Comparison of ENCODE assay signal across 8 cellular contexts in genomic region chr7:93245525-93246432, GRCh38. TPM values are rescaled to one million over a fixed set of nuclear protein-coding genes. Genes with fewer than 3 reads are reported as not detected.
DNase-seq lines count a peak whose midpoint lies in the region; ATAC-seq and TF ChIP-seq lines count a peak whose summit lies in the region.

No MANE protein-coding gene starts in this region.

- peak overlapping the region; percentile 21 for H3K9ac ChIP-seq in SK-N-MC (ENCODE audit: insufficient read length)

- no peak overlapping the region for H3K27ac Mint-ChIP-seq in CD8-positive, alpha-beta T cell

- H3K27me3 ChIP-seq in CD8-positive, alpha-beta T cell (ENCODE audit: insufficient read depth, low read length) = no peaks in the 10 kb centered on the region
- no peaks in the 10 kb centered on the region for H3K27me3 ChIP-seq in psoas muscle (ENCODE audit: insufficient read depth in 3 of 3, low read length in 2 of 3)

- no peak for DNase-seq in CD8-positive, alpha-beta T cell
- DNase-seq in HT1080 (ENCODE audit: low read depth) (peak; percentile 8), SK-N-MC (ENCODE audit: low read depth, low spot score) (peak; percentile 62), fibroblast of the aortic adventitia (ENCODE audit: low read depth) (peak; percentile 69), psoas muscle (no peak), amniotic stem cell (lab: John Stamatoyannopoulos, UW) (no peak)
- no peak for DNase-seq in activated effector memory CD4-positive, alpha-beta T cell treated with anti-CD3 and anti-CD28 coated beads, Interleukin-2, amount 50 U/mL, for 16 hours

- H3K36me3 ChIP-seq in CD8-positive, alpha-beta T cell (ENCODE audit: insufficient read depth, low read length) = no peaks in the 10 kb centered on the region
- H3K36me3 ChIP-seq in SK-N-MC (ENCODE audit: insufficient read depth, low read length) = no peaks in the 10 kb centered on the region
- H3K36me3 ChIP-seq in psoas muscle (ENCODE audit: insufficient read depth in 1 of 2, low read depth in 1 of 2) = peaks cover 0 to 10% of the 10 kb centered on the region in 2 donors

- H3K27ac ChIP-seq in CD8-positive, alpha-beta T cell (ENCODE audit: low read depth, low read length) = no peak overlapping the region
- H3K27ac ChIP-seq in SK-N-MC (0 out of 2 replicates have a peak overlapping the region, but pooled peaks have one; percentile 39), psoas muscle (no peak overlapping the region)

- H3K4me1 ChIP-seq in CD8-positive, alpha-beta T cell (ENCODE audit: insufficient read depth, low read length) = no peaks in the 10 kb centered on the region
- no peaks in the 10 kb centered on the region for H3K4me1 ChIP-seq in psoas muscle

- no peaks in the 10 kb centered on the region for H3K9me3 Mint-ChIP-seq in CD8-positive, alpha-beta T cell

- intact Hi-C loops in CD8-positive, alpha-beta T cell (cut with DNase I, micrococcal nuclease) = loop anchor here (1.0 to 10.0 kb wide), 10 partner anchors 13 to 1267 kb away; partner anchors contain the start of genes COL1A2 (in 2 of the 2), BET1 (in 1 of the 2) and VPS50 (in 1 of the 2)
- intact Hi-C loops in psoas muscle (cut with DNase I) = loop anchor here (10.0 kb wide), 2 partner anchors 839 to 1189 kb away; no protein-coding TSS in a partner anchor

- H3K9me3 ChIP-seq in CD8-positive, alpha-beta T cell (ENCODE audit: low read length) = no peaks in the 10 kb centered on the region
- H3K9me3 ChIP-seq in SK-N-MC (ENCODE audit: low read depth, low read length) (no peaks in the 10 kb centered on the region), psoas muscle (no peaks in the 10 kb centered on the region)

- no peak overlapping the region for H3K4me3 ChIP-seq in CD8-positive, alpha-beta T cell (ENCODE audit: low read depth, low read length)
- peak overlapping the region; percentile 71 for H3K4me3 ChIP-seq in SK-N-MC
- no peak overlapping the region for H3K4me3 ChIP-seq in fibroblast of the aortic adventitia (ENCODE audit: low read depth, low read length)
- no peak overlapping the region for H3K4me3 ChIP-seq in psoas muscle

- WGBS in psoas muscle, 3 donors = 54 to 63% (median 56%) methylated on average over 9 of the region's 9 CpGs

- peak; percentile 72 for ATAC-seq in CD8-positive, alpha-beta T cell
- ATAC-seq in psoas muscle (peak in 2 of 4 donors; percentile 30 to 40), GM18868 (IDR thresholded peaks at IDR 0.05; ENCODE audit: unreplicated experiment) (no peak)

- peak overlapping the region; percentile 72 for H3K4me3 Mint-ChIP-seq in CD8-positive, alpha-beta T cell

- no peaks in the 10 kb centered on the region for H3K27me3 Mint-ChIP-seq in CD8-positive, alpha-beta T cell (ENCODE audit: low read depth)

- H3K4me1 Mint-ChIP-seq in CD8-positive, alpha-beta T cell (ENCODE audit: low read depth) = peaks cover 14% of the 10 kb centered on the region

- TF ChIP-seq CTCF in CD8-positive, alpha-beta T cell (IDR thresholded peaks at IDR 0.05) = peak; percentile 84
- peak; percentile 47 for TF ChIP-seq CTCF in fibroblast of the aortic adventitia (IDR thresholded peaks at IDR 0.05; ENCODE audit: insufficient read depth, low read length)
- peak; percentile 61 for TF ChIP-seq CTCF in psoas muscle (IDR thresholded peaks at IDR 0.05)

- POLR2A ChIA-PET in CD8-positive, alpha-beta T cell (lab: Charles Lee) = interaction anchor here (0.8 kb wide), 1 partner anchor 14 kb away, joined by 3 read pairs; the partner anchor contains the start of gene VPS50

- peaks cover 13% of the 10 kb centered on the region for H3K36me3 Mint-ChIP-seq in CD8-positive, alpha-beta T cell

- CTCF ChIA-PET in CD8-positive, alpha-beta T cell (lab: Charles Lee) = interaction anchor here (0.8 to 2.6 kb wide), 9 partner anchors 9 to 849 kb away, joined by 3 to 15 read pairs (median 3); no protein-coding TSS in a partner anchor

RNA-seq across cellular contexts. Expression of gene VPS50, which starts 13.6 kb away (rescaled TPM):
- 10 to 100 TPM; 17.1 to 20.2 TPM for total RNA-seq in CD8-positive, alpha-beta T cell
- 9.5 and 12.1 TPM in 2 replicates for total RNA-seq in HT1080 (2014; rRNA removed; shearing (Covaris generic))
- polyA plus RNA-seq in HT1080 (2015; cell fraction: cytosol; rRNA removed) = 6.5 and 9.9 TPM in 2 replicates
- polyA plus RNA-seq in HT1080 (2015; cell fraction: nucleus; rRNA removed) = 22.4 and 23.8 TPM in 2 replicates
- total RNA-seq in fibroblast of the aortic adventitia (ENCODE audit: low replicate concordance) (32.3 and 50.0 TPM in 2 replicates), psoas muscle (10 to 100 TPM; 15.9 to 22.4 (median 17.8) TPM)
- 10 to 100 TPM in 1 of 3 donors, 1 to 10 TPM in 2; 6.2 to 18.2 (median 8.0) TPM for polyA plus RNA-seq in psoas muscle

RNA-seq across cellular contexts. Expression of gene HEPACAM2, which starts 19.5 kb away (rescaled TPM):
- not detected for total RNA-seq in CD8-positive, alpha-beta T cell
- not detected in 2 replicates for total RNA-seq in HT1080 (2014; rRNA removed; shearing (Covaris generic))
- polyA plus RNA-seq in HT1080 (2015; cell fraction: cytosol; rRNA removed) = not detected in 2 replicates
- polyA plus RNA-seq in HT1080 (2015; cell fraction: nucleus; rRNA removed) = 0.06 TPM in 1 of 2 replicates, not detected in the other
- total RNA-seq in fibroblast of the aortic adventitia (ENCODE audit: low replicate concordance) = not detected in 2 replicates
- not detected for total RNA-seq in psoas muscle
- polyA plus RNA-seq in psoas muscle = under 1 TPM in 1 of 3 donors, not detected in 2; 0.01 TPM

Comparison
In these comparisons a context has a peak if more than half of its experiments do, and no peak if none do; other contexts are left out.
1. DNase-seq: peak in HT1080 (single experiment), SK-N-MC (single experiment) and fibroblast of the aortic adventitia (single experiment); none in CD8-positive, alpha-beta T cell (0 of 7), psoas muscle (0 of 2), activated effector memory CD4-positive, alpha-beta T cell treated with anti-CD3 and anti-CD28 coated beads, Interleukin-2, amount 50 U/mL, for 16 hours (single experiment) and amniotic stem cell (single experiment).
2. Peak in every context shown above with its lines, with median percentiles within 50 percentile points of each other: CTCF ChIP-seq.